ENCODE assay signal across 24 cellular contexts in the genomic region with DNA sequence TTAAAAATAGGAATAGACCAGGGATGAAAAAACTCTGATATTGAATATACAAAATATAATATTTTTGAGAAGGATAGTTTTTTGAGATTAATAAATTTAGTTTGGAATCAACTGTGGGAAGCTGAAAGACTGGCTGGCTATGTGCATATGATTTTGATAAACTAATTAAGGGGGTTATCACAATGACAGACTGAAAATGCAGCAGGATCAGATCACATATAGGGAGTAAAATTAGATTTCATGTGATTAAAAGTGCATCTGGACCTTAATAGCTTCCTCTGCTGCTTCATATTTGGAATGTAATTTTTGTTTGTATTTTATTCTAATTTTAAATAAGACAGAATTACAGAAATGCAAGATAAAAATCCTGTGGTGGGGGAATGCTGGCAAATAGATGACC.
A peak's percentile ranks its signal among the peaks of the same experiment; 100 is the strongest.
DNase-seq lines count a peak whose midpoint lies in the region; TF ChIP-seq lines count a peak whose summit lies in the region.
"Had no signal": no experiment of that assay in that cellular context is flagged by ENCODE, and none has a peak within 500 bp of the region (broad histone marks: within the 10 kb centered on the region; RNA-seq: fewer than 3 reads in every experiment).

No MANE protein-coding gene starts in this region.

- no peak for TF ChIP-seq CTCF in SK-N-SH (IDR thresholded peaks at IDR 0.05)
- no peak for TF ChIP-seq CTCF in nephron progenitor cell (IDR thresholded peaks at IDR 0.05)
- no peak for TF ChIP-seq CTCF in RWPE1 (conservative IDR thresholded peaks at IDR 0.05; ENCODE audit: low read depth)

- H2AFZ ChIP-seq in SK-N-SH (ENCODE audit: low read depth): no peak overlapping the region

- peak in 1 of 2 experiments; percentile 97; a peak in 2 of 4 replicates for TF ChIP-seq EP300 in SK-N-SH (IDR thresholded peaks at IDR 0.05; ENCODE audit: borderline replicate concordance in 1 of 2, low read depth in 1 of 2, low read length in 1 of 2)

- peaks cover 7% of the 10 kb centered on the region for H3K4me1 Mint-ChIP-seq in nephron progenitor cell

- no peak overlapping the region for H3K9ac ChIP-seq in SK-N-SH
- H3K9ac ChIP-seq: BLaER1 had no signal

- no peaks in the 10 kb centered on the region for H4K20me1 ChIP-seq in SK-N-SH (ENCODE audit: insufficient read depth)
- H4K20me1 ChIP-seq: BLaER1 had no signal

- no peaks in the 10 kb centered on the region for H3K9me3 ChIP-seq in SK-N-SH
- H3K9me3 ChIP-seq: BE2C, BLaER1 had no signal

- H3K79me2 ChIP-seq in SK-N-SH (ENCODE audit: insufficient read depth): no peaks in the 10 kb centered on the region

- peaks cover 0 to 13% of the 10 kb centered on the region in 2 experiments; a peak in 2 of 4 replicates for H3K4me1 ChIP-seq in SK-N-SH (ENCODE audit: control insufficient read depth in 1 of 2, insufficient read depth in 2 of 2, low read depth in 1 of 2, low read length in 1 of 2)
- H3K4me1 ChIP-seq: BE2C had no signal

- H3K36me3 Mint-ChIP-seq in nephron progenitor cell (ENCODE audit: low read depth): peaks cover 7% of the 10 kb centered on the region
- H3K36me3 Mint-ChIP-seq: CD14-positive monocyte; CD4-positive, alpha-beta memory T cell; CD4-positive, CD25-positive, alpha-beta regulatory T cell had no signal

- CTCF ChIA-PET in SK-N-SH (lab: Yijun Ruan, JAX) (interaction anchor here (0.9 to 1.5 kb wide), 2 partner anchors 10 to 12 kb away, joined by 3 read pairs; no protein-coding TSS in a partner anchor), RWPE1 (lab: Yijun Ruan, JAX) (no interaction called here)

- POLR2A ChIA-PET in SK-N-SH (lab: Yijun Ruan, JAX): no interaction called here
- POLR2A ChIA-PET in RWPE1 (lab: Yijun Ruan, JAX; ENCODE audit: low non-redundant PET): no interaction called here

- no peak overlapping the region for H3K4me3 Mint-ChIP-seq in nephron progenitor cell
- H3K4me3 Mint-ChIP-seq: CD14-positive monocyte; CD4-positive, alpha-beta memory T cell; CD8-positive, alpha-beta memory T cell had no signal

- H3K27ac Mint-ChIP-seq in nephron progenitor cell: peak overlapping the region; percentile 63
- H3K27ac Mint-ChIP-seq: CD14-positive monocyte; CD4-positive, alpha-beta memory T cell; CD4-positive, CD25-positive, alpha-beta regulatory T cell; CD8-positive, alpha-beta memory T cell had no signal

- DNase-seq in SK-N-DZ (ENCODE audit: low spot score) (peak; percentile 75), SK-N-SH (peak; percentile 76), nephron progenitor cell (no peak), NCI-H2171 treated with DMSO at 0.1 percent for 48 hours (lab: John Stamatoyannopoulos, UW) (no peak), RWPE1 (ENCODE audit: low spot score) (no peak)
- no peak for DNase-seq in activated naive CD4-positive, alpha-beta T cell treated with anti-CD3 and anti-CD28 coated beads, Interleukin-2, amount 50 U/mL, for 16 hours
- DNase-seq: 8988T; ACHN; BE2C; C1 segment of cervical spinal cord; CD4-positive, alpha-beta memory T cell; CD4-positive, CD25-positive, alpha-beta regulatory T cell; CD8-positive, alpha-beta memory T cell; COR-L47; DMS 273 treated with DMSO at 0.1 percent for 48 hours; DMS153; DMS53; DMS79; DND-41; EL; GDM1 had no signal

- no peak overlapping the region for H3K4me2 ChIP-seq in SK-N-SH
- H3K4me2 ChIP-seq: BLaER1 had no signal

- H3K9me2 ChIP-seq in SK-N-SH: no peaks in the 10 kb centered on the region

- H3K27me3 ChIP-seq in SK-N-SH (ENCODE audit: insufficient read depth): no peaks in the 10 kb centered on the region
- H3K27me3 ChIP-seq: BE2C, BLaER1 had no signal

- H3K27me3 Mint-ChIP-seq in nephron progenitor cell (ENCODE audit: low read depth, poor library complexity): peaks cover 2% of the 10 kb centered on the region
- H3K27me3 Mint-ChIP-seq: CD4-positive, alpha-beta memory T cell; CD4-positive, CD25-positive, alpha-beta regulatory T cell; CD8-positive, alpha-beta memory T cell had no signal

- peaks cover 12% of the 10 kb centered on the region for H3K9me3 Mint-ChIP-seq in nephron progenitor cell
- H3K9me3 Mint-ChIP-seq: CD8-positive, alpha-beta memory T cell had no signal

- no peaks in the 10 kb centered on the region for H3F3A ChIP-seq in SK-N-SH (replicated peaks; ENCODE audit: insufficient read depth)

- no peaks in the 10 kb centered on the region for H3K36me3 ChIP-seq in SK-N-SH (replicated peaks in 1 of 2; ENCODE audit: control insufficient read depth in 1 of 2, insufficient read depth in 2 of 2, low read length in 1 of 2)
- H3K36me3 ChIP-seq: BE2C, BLaER1 had no signal

- TF ChIP-seq RAD21 in SK-N-SH (IDR thresholded peaks at IDR 0.05; ENCODE audit: low read length): peak; percentile 16; the same call in 1 of the 2 replicates

- H3K27ac ChIP-seq in SK-N-SH (ENCODE audit: low read depth in 2 of 2, low read length in 1 of 2): peak overlapping the region in 1 of 2 experiments; percentile 62; a peak in 1 of 4 replicates
- H3K27ac ChIP-seq in RWPE1: no peak overlapping the region
- H3K27ac ChIP-seq: BLaER1 had no signal

- H3K4me3 ChIP-seq in SK-N-SH (ENCODE audit: low read depth in 2 of 2, low read length in 1 of 2): no peak overlapping the region
- H3K4me3 ChIP-seq: BLaER1, GM12878 had no signal

TF ChIP-seq in SK-N-SH, 30 proteins besides CTCF, POLR2A, EP300 and RAD21 (continues in another document):
- TF ChIP-seq TCF12 (IDR thresholded peaks at IDR 0.05) (peak; percentile 74), TAF1 (IDR thresholded peaks at IDR 0.05; ENCODE audit: borderline replicate concordance, low read depth, low read length) (no peak), FOSL2 (IDR thresholded peaks at IDR 0.05; ENCODE audit: borderline replicate concordance, low read depth) (no peak), ELF1 (IDR thresholded peaks at IDR 0.05) (no peak), POLR2AphosphoS5 (IDR thresholded peaks at IDR 0.05; ENCODE audit: low read depth, low read length) (peak; percentile 61; the same call in 1 of the 2 replicates), RFX5 (IDR thresholded peaks at IDR 0.05; ENCODE audit: low read length) (no peak), SMC3 (IDR thresholded peaks at IDR 0.05; ENCODE audit: low read depth, low read length) (no peak), NRF1 (IDR thresholded peaks at IDR 0.05; ENCODE audit: low read depth, low read length) (no peak), JUND (IDR thresholded peaks at IDR 0.05) (no peak), GATA2 (CRISPR knock-in tag; IDR thresholded peaks at IDR 0.05) (peak; percentile 93), NFIC (IDR thresholded peaks at IDR 0.05; ENCODE audit: borderline replicate concordance) (no peak), EZH2phosphoT487 (IDR thresholded peaks at IDR 0.05; ENCODE audit: borderline replicate concordance, low read depth) (no peak), RCOR1 (IDR thresholded peaks at IDR 0.05; ENCODE audit: low read length) (peak; percentile 98), YY1 (IDR thresholded peaks at IDR 0.05; ENCODE audit: low read depth) (no peak), FOXM1 (IDR thresholded peaks at IDR 0.05; ENCODE audit: low read depth) (no peak), CHD2 (IDR thresholded peaks at IDR 0.05; ENCODE audit: low read length, partially characterized antibody) (peak; percentile 85), TEAD4 (IDR thresholded peaks at IDR 0.05; ENCODE audit: borderline replicate concordance, insufficient read depth) (peak; percentile 65)
- TF ChIP-seq, protein P1, sequence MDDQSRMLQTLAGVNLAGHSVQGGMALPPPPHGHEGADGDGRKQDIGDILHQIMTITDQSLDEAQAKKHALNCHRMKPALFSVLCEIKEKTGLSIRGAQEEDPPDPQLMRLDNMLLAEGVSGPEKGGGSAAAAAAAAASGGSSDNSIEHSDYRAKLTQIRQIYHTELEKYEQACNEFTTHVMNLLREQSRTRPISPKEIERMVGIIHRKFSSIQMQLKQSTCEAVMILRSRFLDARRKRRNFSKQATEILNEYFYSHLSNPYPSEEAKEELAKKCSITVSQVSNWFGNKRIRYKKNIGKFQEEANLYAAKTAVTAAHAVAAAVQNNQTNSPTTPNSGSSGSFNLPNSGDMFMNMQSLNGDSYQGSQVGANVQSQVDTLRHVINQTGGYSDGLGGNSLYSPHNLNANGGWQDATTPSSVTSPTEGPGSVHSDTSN (IDR thresholded peaks at IDR 0.05): no peak
- TF ChIP-seq, protein P2, sequence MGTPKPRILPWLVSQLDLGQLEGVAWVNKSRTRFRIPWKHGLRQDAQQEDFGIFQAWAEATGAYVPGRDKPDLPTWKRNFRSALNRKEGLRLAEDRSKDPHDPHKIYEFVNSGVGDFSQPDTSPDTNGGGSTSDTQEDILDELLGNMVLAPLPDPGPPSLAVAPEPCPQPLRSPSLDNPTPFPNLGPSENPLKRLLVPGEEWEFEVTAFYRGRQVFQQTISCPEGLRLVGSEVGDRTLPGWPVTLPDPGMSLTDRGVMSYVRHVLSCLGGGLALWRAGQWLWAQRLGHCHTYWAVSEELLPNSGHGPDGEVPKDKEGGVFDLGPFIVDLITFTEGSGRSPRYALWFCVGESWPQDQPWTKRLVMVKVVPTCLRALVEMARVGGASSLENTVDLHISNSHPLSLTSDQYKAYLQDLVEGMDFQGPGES (IDR thresholded peaks at IDR 0.05; ENCODE audit: low read depth, low read length): no peak
- TF ChIP-seq, protein P3, sequence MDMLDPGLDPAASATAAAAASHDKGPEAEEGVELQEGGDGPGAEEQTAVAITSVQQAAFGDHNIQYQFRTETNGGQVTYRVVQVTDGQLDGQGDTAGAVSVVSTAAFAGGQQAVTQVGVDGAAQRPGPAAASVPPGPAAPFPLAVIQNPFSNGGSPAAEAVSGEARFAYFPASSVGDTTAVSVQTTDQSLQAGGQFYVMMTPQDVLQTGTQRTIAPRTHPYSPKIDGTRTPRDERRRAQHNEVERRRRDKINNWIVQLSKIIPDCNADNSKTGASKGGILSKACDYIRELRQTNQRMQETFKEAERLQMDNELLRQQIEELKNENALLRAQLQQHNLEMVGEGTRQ (IDR thresholded peaks at IDR 0.05; ENCODE audit: borderline replicate concordance, low read depth, low read length): no peak
- TF ChIP-seq, protein P4, sequence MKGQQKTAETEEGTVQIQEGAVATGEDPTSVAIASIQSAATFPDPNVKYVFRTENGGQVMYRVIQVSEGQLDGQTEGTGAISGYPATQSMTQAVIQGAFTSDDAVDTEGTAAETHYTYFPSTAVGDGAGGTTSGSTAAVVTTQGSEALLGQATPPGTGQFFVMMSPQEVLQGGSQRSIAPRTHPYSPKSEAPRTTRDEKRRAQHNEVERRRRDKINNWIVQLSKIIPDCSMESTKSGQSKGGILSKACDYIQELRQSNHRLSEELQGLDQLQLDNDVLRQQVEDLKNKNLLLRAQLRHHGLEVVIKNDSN (IDR thresholded peaks at IDR 0.05; ENCODE audit: borderline replicate concordance, low read depth): no peak

Comparison
In these comparisons a context has a peak if more than half of its experiments do, and no peak if none do; other contexts are left out.
1. DNase-seq: peak in SK-N-DZ (single experiment) and SK-N-SH (single experiment); none in nephron progenitor cell (single experiment), activated naive CD4-positive, alpha-beta T cell treated with anti-CD3 and anti-CD28 coated beads, Interleukin-2, amount 50 U/mL, for 16 hours (single experiment), NCI-H2171 treated with DMSO at 0.1 percent for 48 hours (single experiment) and RWPE1 (single experiment).